15 cellular contexts compared by ENCODE assay signal in genomic region chr14:95437715-95438114, GRCh38.
DNase-seq lines count a peak whose midpoint lies in the region; ATAC-seq and TF ChIP-seq lines count a peak whose summit lies in the region.
"Had no signal": no experiment of that assay in that cellular context is flagged by ENCODE, and none has a peak within 500 bp of the region (broad histone marks: within the 10 kb centered on the region; RNA-seq: fewer than 3 reads in every experiment).

No MANE protein-coding gene starts in this region.

- peaks cover 74 to 98% (median 95%) of the 10 kb centered on the region in 11 experiments for H3K36me3 ChIP-seq in BLaER1 treated with 17β-estradiol and CSF1 and Interleukin-3, amounts not matched to agents 10 nM and 100 nM
- H3K36me3 ChIP-seq in SU-DHL-6 (ENCODE audit: low read length): no peaks in the 10 kb centered on the region
- H3K36me3 ChIP-seq: HAP-1 had no signal

- intact Hi-C loops in activated CD8-positive, alpha-beta T cell treated with anti-CD3 and anti-CD28 coated beads for 36 hours (cut with micrococcal nuclease): no loop called here

- no peak for ATAC-seq in activated CD8-positive, alpha-beta T cell treated with anti-CD3 and anti-CD28 coated beads for 36 hours
- ATAC-seq in activated CD8-positive, alpha-beta T cell treated with anti-CD3 and anti-CD28 coated beads, Interleukin-2, amount 10 ng/mL, durations not matched to agents 7 days and 5 days: no peak
- peak; percentile 51 to 61 for ATAC-seq in naive B cell (ENCODE audit: low read depth in 2 of 2)

- H3K27me3 ChIP-seq in BLaER1 treated with 17β-estradiol and CSF1 and Interleukin-3, amounts not matched to agents 10 nM and 100 nM: no peaks in the 10 kb centered on the region
- H3K27me3 ChIP-seq in SU-DHL-6 (ENCODE audit: low read length): no peaks in the 10 kb centered on the region

- no peaks in the 10 kb centered on the region for H3K79me2 ChIP-seq in SU-DHL-6 (ENCODE audit: insufficient read depth, low read length)

- H3K27ac Mint-ChIP-seq in activated CD8-positive, alpha-beta T cell treated with anti-CD3 and anti-CD28 coated beads for 36 hours: peak overlapping the region; percentile 30
- no peak overlapping the region for H3K27ac Mint-ChIP-seq in activated CD8-positive, alpha-beta T cell treated with anti-CD3 and anti-CD28 coated beads, Interleukin-2, amount 10 ng/mL, durations not matched to agents 7 days and 5 days
- peak overlapping the region; percentile 27 to 99 (median 93) for H3K27ac Mint-ChIP-seq in naive B cell

- no peaks in the 10 kb centered on the region for H3K27me3 Mint-ChIP-seq in activated CD8-positive, alpha-beta T cell treated with anti-CD3 and anti-CD28 coated beads for 36 hours
- no peaks in the 10 kb centered on the region for H3K27me3 Mint-ChIP-seq in activated CD8-positive, alpha-beta T cell treated with anti-CD3 and anti-CD28 coated beads, Interleukin-2, amount 10 ng/mL, durations not matched to agents 7 days and 5 days (ENCODE audit: low read depth)
- H3K27me3 Mint-ChIP-seq in naive B cell: no peaks in the 10 kb centered on the region
- H3K27me3 Mint-ChIP-seq: CD4-positive, alpha-beta memory T cell had no signal

- H3K4me1 Mint-ChIP-seq in activated CD8-positive, alpha-beta T cell treated with anti-CD3 and anti-CD28 coated beads for 36 hours (ENCODE audit: low read depth): peaks cover 1% of the 10 kb centered on the region
- H3K4me1 Mint-ChIP-seq in activated CD8-positive, alpha-beta T cell treated with anti-CD3 and anti-CD28 coated beads, Interleukin-2, amount 10 ng/mL, durations not matched to agents 7 days and 5 days (ENCODE audit: low read depth): peaks cover 2% of the 10 kb centered on the region
- peaks cover 27 to 55% (median 50%) of the 10 kb centered on the region in 3 donors for H3K4me1 Mint-ChIP-seq in naive B cell

- DNase-seq in activated CD8-positive, alpha-beta T cell treated with anti-CD3 and anti-CD28 coated beads for 36 hours: no peak
- DNase-seq in activated CD8-positive, alpha-beta T cell treated with anti-CD3 and anti-CD28 coated beads, Interleukin-2, amount 10 ng/mL, durations not matched to agents 7 days and 5 days: no peak
- DNase-seq in naive B cell (peak; percentile 20), AG08395 (ENCODE audit: low spot score) (no peak), hepatic stellate cell (ENCODE audit: low spot score) (no peak)
- DNase-seq in activated CD4-positive, alpha-beta T cell treated with anti-CD3 and anti-CD28 coated beads for 4 hours: no peak
- DNase-seq: AML-193; CD4-positive, alpha-beta memory T cell; DMS79 treated with DMSO at 0.1 percent for 48 hours; GDM1 had no signal

- peaks cover 0 to 9% (median 5%) of the 10 kb centered on the region in 11 experiments; a peak in 7 of 22 replicates for H3K9me3 ChIP-seq in BLaER1 treated with 17β-estradiol and CSF1 and Interleukin-3, amounts not matched to agents 10 nM and 100 nM (replicated peaks in 1 of 11)
- H3K9me3 ChIP-seq in SU-DHL-6 (ENCODE audit: insufficient read depth, low read length): no peaks in the 10 kb centered on the region
- H3K9me3 ChIP-seq: HAP-1 had no signal

- no peak overlapping the region for H3K4me3 ChIP-seq in BLaER1 treated with 17β-estradiol and CSF1 and Interleukin-3, amounts not matched to agents 10 nM and 100 nM
- no peak overlapping the region for H3K4me3 ChIP-seq in SU-DHL-6 (ENCODE audit: insufficient read depth, low read length, poor library complexity, severe bottlenecking)
- H3K4me3 ChIP-seq: HAP-1 had no signal

- H4K20me1 ChIP-seq in BLaER1 treated with 17β-estradiol and CSF1 and Interleukin-3, amounts not matched to agents 10 nM and 100 nM: peaks cover 0 to 24% (median 9%) of the 10 kb centered on the region in 11 experiments; a peak in 10 of 22 replicates
- no peaks in the 10 kb centered on the region for H4K20me1 ChIP-seq in SU-DHL-6 (ENCODE audit: low read depth, low read length)

- no peaks in the 10 kb centered on the region for H3F3A ChIP-seq in SU-DHL-6 (ENCODE audit: insufficient read depth)

- H3K4me2 ChIP-seq in BLaER1 treated with 17β-estradiol and CSF1 and Interleukin-3, amounts not matched to agents 10 nM and 100 nM: peak overlapping the region in 7 of 11 experiments; percentile 36 to 96 (median 90); a peak in 13 of 22 replicates
- H3K4me2 ChIP-seq in SU-DHL-6 (ENCODE audit: low read depth, low read length, poor library complexity, severe bottlenecking): peak overlapping the region; percentile 23

- no peak overlapping the region for H3K4me3 Mint-ChIP-seq in activated CD8-positive, alpha-beta T cell treated with anti-CD3 and anti-CD28 coated beads for 36 hours
- no peak overlapping the region for H3K4me3 Mint-ChIP-seq in activated CD8-positive, alpha-beta T cell treated with anti-CD3 and anti-CD28 coated beads, Interleukin-2, amount 10 ng/mL, durations not matched to agents 7 days and 5 days
- H3K4me3 Mint-ChIP-seq in naive B cell: peak overlapping the region in 7 of 8 donors; percentile 16 to 87 (median 74)
- H3K4me3 Mint-ChIP-seq: CD4-positive, alpha-beta memory T cell had no signal

- no peak for TF ChIP-seq CTCF in activated CD8-positive, alpha-beta T cell treated with anti-CD3 and anti-CD28 coated beads for 36 hours (IDR thresholded peaks at IDR 0.05)
- no peak for TF ChIP-seq CTCF in SU-DHL-6 (IDR thresholded peaks at IDR 0.05; ENCODE audit: insufficient read depth, low read length, poor library complexity, severe bottlenecking)

- peaks cover 59% of the 10 kb centered on the region for H3K36me3 Mint-ChIP-seq in activated CD8-positive, alpha-beta T cell treated with anti-CD3 and anti-CD28 coated beads for 36 hours (ENCODE audit: low read depth)
- H3K36me3 Mint-ChIP-seq in activated CD8-positive, alpha-beta T cell treated with anti-CD3 and anti-CD28 coated beads, Interleukin-2, amount 10 ng/mL, durations not matched to agents 7 days and 5 days (ENCODE audit: low read depth): peaks cover 77% of the 10 kb centered on the region
- H3K36me3 Mint-ChIP-seq in naive B cell: peaks cover 20 to 33% of the 10 kb centered on the region in 2 donors

- peaks cover 19 to 79% (median 57%) of the 10 kb centered on the region in 10 experiments for H3K4me1 ChIP-seq in BLaER1 treated with 17β-estradiol and CSF1 and Interleukin-3, amounts not matched to agents 10 nM and 100 nM
- H3K4me1 ChIP-seq: HAP-1 had no signal

- peak overlapping the region in 1 of 11 experiments; percentile 32; a peak in 1 of 22 replicates for H3K9ac ChIP-seq in BLaER1 treated with 17β-estradiol and CSF1 and Interleukin-3, amounts not matched to agents 10 nM and 100 nM
- H3K9ac ChIP-seq in SU-DHL-6 (ENCODE audit: low read length): no peak overlapping the region

- CTCF ChIA-PET in activated CD8-positive, alpha-beta T cell treated with anti-CD3 and anti-CD28 coated beads for 36 hours (lab: Charles Lee): interaction anchor here (0.7 to 3.7 kb wide), 6 partner anchors 10 to 336 kb away, joined by 3 to 12 read pairs (median 4); partner anchors contain the start of gene SYNE3
- CTCF ChIA-PET in activated CD8-positive, alpha-beta T cell treated with anti-CD3 and anti-CD28 coated beads, Interleukin-2, amount 10 ng/mL, durations not matched to agents 7 days and 5 days (lab: Charles Lee): interaction anchor here (0.9 to 9.5 kb wide), 4 partner anchors 10 to 93 kb away, joined by 3 to 185 read pairs (median 6); no protein-coding TSS in a partner anchor

- H3K9me2 ChIP-seq in SU-DHL-6 (replicated peaks; ENCODE audit: insufficient read depth, low read length): no peaks in the 10 kb centered on the region

- POLR2A ChIA-PET in activated CD8-positive, alpha-beta T cell treated with anti-CD3 and anti-CD28 coated beads for 36 hours (lab: Charles Lee): interaction anchor here (0.6 kb wide), 1 partner anchor 12 kb away, joined by 3 read pairs; no protein-coding TSS in a partner anchor
- POLR2A ChIA-PET in activated CD8-positive, alpha-beta T cell treated with anti-CD3 and anti-CD28 coated beads, Interleukin-2, amount 10 ng/mL, durations not matched to agents 7 days and 5 days (lab: Charles Lee): no interaction called here

- H3K9me3 Mint-ChIP-seq in activated CD8-positive, alpha-beta T cell treated with anti-CD3 and anti-CD28 coated beads for 36 hours: no peaks in the 10 kb centered on the region
- H3K9me3 Mint-ChIP-seq in activated CD8-positive, alpha-beta T cell treated with anti-CD3 and anti-CD28 coated beads, Interleukin-2, amount 10 ng/mL, durations not matched to agents 7 days and 5 days (ENCODE audit: insufficient read depth): no peaks in the 10 kb centered on the region
- H3K9me3 Mint-ChIP-seq in naive B cell: peaks cover 0 to 5% (median 2%) of the 10 kb centered on the region in 7 donors
- H3K9me3 Mint-ChIP-seq: CD4-positive, alpha-beta memory T cell had no signal

- no peak overlapping the region for H2AFZ ChIP-seq in SU-DHL-6 (ENCODE audit: low read depth, low read length, severe bottlenecking)

- peak overlapping the region in 1 of 11 experiments; percentile 2; a peak in 1 of 22 replicates for H3K27ac ChIP-seq in BLaER1 treated with 17β-estradiol and CSF1 and Interleukin-3, amounts not matched to agents 10 nM and 100 nM
- no peak overlapping the region for H3K27ac ChIP-seq in SU-DHL-6 (ENCODE audit: low read depth, low read length)
- H3K27ac ChIP-seq: 22Rv1, C4-2B had no signal

Comparison
In these comparisons a context has a peak if more than half of its experiments do, and no peak if none do; other contexts are left out.
1. ATAC-seq: peak in naive B cell (2 of 2); none in activated CD8-positive, alpha-beta T cell treated with anti-CD3 and anti-CD28 coated beads for 36 hours (single experiment) and activated CD8-positive, alpha-beta T cell treated with anti-CD3 and anti-CD28 coated beads, Interleukin-2, amount 10 ng/mL, durations not matched to agents 7 days and 5 days (single experiment).
2. H3K4me3 Mint-ChIP-seq: peak in naive B cell (7 of 8); none in activated CD8-positive, alpha-beta T cell treated with anti-CD3 and anti-CD28 coated beads for 36 hours (single experiment) and activated CD8-positive, alpha-beta T cell treated with anti-CD3 and anti-CD28 coated beads, Interleukin-2, amount 10 ng/mL, durations not matched to agents 7 days and 5 days (single experiment).